1 cellular context compared by ENCODE assay signal in the genomic region with DNA sequence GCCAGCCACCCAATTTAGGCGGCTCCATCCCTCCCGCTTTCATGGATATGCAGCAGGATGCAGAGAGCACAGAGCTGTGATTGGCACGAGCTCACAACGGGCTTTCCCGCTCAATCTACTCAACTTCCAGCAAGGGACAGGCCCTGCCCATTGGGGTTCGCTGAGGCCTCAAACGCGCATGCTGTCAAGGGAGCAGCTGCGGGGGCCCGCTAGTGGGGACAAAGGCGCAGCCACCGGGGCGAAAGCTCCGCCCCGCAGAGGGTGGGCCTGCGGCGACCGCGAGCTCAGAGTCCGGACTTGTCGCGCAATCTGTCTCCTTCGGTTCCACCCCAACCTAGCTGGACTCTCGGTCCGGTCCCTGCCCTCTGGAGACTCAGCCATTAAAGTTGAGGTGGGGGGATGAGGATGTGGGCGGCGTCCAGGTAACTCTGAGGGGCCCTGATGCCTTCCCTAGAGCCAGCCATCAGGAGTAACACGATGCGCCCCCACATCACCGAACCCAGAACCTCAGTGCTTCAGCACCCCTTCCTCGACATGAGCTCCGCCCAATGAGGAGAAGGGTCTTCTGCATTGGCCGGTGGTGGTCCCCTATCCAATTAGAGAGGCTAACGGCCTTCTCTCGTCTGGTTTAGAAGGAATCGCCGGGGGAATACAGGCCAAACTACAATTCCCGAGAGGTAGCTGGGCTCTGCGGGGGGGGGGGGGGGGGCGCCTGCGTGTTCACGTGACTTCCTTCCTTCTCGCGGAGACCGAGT.
TF ChIP-seq lines count a peak whose summit lies in the region.

No MANE protein-coding gene starts in this region.

TF ChIP-seq in GM23338, 12 proteins besides CTCF, POLR2A, EP300 and RAD21 (continued from another document):
- TF ChIP-seq, protein P1, sequence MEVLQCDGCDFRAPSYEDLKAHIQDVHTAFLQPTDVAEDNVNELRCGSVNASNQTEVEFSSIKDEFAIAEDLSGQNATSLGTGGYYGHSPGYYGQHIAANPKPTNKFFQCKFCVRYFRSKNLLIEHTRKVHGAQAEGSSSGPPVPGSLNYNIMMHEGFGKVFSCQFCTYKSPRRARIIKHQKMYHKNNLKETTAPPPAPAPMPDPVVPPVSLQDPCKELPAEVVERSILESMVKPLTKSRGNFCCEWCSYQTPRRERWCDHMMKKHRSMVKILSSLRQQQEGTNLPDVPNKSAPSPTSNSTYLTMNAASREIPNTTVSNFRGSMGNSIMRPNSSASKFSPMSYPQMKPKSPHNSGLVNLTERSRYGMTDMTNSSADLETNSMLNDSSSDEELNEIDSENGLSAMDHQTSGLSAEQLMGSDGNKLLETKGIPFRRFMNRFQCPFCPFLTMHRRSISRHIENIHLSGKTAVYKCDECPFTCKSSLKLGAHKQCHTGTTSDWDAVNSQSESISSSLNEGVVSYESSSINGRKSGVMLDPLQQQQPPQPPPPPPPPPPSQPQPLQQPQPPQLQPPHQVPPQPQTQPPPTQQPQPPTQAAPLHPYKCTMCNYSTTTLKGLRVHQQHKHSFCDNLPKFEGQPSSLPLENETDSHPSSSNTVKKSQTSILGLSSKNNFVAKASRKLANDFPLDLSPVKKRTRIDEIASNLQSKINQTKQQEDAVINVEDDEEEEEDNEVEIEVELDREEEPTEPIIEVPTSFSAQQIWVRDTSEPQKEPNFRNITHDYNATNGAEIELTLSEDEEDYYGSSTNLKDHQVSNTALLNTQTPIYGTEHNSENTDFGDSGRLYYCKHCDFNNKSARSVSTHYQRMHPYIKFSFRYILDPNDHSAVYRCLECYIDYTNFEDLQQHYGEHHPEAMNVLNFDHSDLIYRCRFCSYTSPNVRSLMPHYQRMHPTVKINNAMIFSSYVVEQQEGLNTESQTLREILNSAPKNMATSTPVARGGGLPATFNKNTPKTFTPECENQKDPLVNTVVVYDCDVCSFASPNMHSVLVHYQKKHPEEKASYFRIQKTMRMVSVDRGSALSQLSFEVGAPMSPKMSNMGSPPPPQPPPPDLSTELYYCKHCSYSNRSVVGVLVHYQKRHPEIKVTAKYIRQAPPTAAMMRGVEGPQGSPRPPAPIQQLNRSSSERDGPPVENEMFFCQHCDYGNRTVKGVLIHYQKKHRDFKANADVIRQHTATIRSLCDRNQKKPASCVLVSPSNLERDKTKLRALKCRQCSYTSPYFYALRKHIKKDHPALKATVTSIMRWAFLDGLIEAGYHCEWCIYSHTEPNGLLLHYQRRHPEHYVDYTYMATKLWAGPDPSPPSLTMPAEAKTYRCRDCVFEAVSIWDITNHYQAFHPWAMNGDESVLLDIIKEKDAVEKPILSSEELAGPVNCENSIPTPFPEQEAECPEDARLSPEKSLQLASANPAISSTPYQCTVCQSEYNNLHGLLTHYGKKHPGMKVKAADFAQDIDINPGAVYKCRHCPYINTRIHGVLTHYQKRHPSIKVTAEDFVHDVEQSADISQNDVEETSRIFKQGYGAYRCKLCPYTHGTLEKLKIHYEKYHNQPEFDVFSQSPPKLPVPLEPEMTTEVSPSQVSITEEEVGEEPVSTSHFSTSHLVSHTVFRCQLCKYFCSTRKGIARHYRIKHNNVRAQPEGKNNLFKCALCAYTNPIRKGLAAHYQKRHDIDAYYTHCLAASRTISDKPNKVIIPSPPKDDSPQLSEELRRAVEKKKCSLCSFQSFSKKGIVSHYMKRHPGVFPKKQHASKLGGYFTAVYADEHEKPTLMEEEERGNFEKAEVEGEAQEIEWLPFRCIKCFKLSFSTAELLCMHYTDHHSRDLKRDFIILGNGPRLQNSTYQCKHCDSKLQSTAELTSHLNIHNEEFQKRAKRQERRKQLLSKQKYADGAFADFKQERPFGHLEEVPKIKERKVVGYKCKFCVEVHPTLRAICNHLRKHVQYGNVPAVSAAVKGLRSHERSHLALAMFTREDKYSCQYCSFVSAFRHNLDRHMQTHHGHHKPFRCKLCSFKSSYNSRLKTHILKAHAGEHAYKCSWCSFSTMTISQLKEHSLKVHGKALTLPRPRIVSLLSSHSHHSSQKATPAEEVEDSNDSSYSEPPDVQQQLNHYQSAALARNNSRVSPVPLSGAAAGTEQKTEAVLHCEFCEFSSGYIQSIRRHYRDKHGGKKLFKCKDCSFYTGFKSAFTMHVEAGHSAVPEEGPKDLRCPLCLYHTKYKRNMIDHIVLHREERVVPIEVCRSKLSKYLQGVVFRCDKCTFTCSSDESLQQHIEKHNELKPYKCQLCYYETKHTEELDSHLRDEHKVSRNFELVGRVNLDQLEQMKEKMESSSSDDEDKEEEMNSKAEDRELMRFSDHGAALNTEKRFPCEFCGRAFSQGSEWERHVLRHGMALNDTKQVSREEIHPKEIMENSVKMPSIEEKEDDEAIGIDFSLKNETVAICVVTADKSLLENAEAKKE (CRISPR knock-in tag; IDR thresholded peaks at IDR 0.05) = no peak
- TF ChIP-seq ZNF114 (CRISPR knock-in tag; IDR thresholded peaks at IDR 0.05) (no peak), STAT1 (IDR thresholded peaks at IDR 0.05; ENCODE audit: unreplicated experiment) (no peak), JUNB (IDR thresholded peaks at IDR 0.05; ENCODE audit: unreplicated experiment) (no peak), EZH2 (IDR thresholded peaks at IDR 0.05; ENCODE audit: low read depth, unreplicated experiment) (no peak)
- TF ChIP-seq, protein P2, sequence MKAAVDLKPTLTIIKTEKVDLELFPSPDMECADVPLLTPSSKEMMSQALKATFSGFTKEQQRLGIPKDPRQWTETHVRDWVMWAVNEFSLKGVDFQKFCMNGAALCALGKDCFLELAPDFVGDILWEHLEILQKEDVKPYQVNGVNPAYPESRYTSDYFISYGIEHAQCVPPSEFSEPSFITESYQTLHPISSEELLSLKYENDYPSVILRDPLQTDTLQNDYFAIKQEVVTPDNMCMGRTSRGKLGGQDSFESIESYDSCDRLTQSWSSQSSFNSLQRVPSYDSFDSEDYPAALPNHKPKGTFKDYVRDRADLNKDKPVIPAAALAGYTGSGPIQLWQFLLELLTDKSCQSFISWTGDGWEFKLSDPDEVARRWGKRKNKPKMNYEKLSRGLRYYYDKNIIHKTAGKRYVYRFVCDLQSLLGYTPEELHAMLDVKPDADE (IDR thresholded peaks at IDR 0.05) = peak; percentile 31; the same call in 1 of the 2 replicates
